ENCODE assay signal across 15 cellular contexts in the genomic region with DNA sequence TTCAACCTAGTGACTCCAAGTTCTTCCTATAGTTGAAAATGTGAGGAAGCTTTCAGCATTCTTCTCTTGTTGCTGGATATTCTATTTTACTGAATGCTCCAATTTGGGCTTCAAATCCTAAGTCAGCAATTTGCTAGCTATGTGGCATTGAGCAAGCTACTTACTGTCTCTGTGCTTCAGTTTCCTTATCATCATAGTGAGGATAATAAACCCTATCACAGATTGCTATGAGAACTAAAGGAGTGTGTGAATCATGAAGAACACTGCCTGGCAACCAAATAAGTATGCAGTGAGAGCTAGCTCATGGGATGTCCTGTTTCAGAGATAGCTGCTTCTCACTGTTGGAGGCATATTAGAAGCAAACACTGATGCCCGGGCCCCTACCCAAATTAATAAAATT.
A peak's percentile ranks its signal among the peaks of the same experiment; 100 is the strongest.
DNase-seq lines count a peak whose midpoint lies in the region; ATAC-seq and TF ChIP-seq lines count a peak whose summit lies in the region.
"Had no signal": no experiment of that assay in that cellular context is flagged by ENCODE, and none has a peak within 500 bp of the region (broad histone marks: within the 10 kb centered on the region; RNA-seq: fewer than 3 reads in every experiment).

No MANE protein-coding gene starts in this region.

- no peaks in the 10 kb centered on the region for H3K79me2 ChIP-seq in PC-3 (ENCODE audit: low read length)

- H3K9me3 Mint-ChIP-seq in stimulated activated naive CD8-positive, alpha-beta T cell treated with anti-CD3 and anti-CD28 coated beads, Interleukin-15, amount 100 ng/mL, for 72 hours: peaks cover 0 to 5% of the 10 kb centered on the region in 2 donors

- no peak overlapping the region for H3K27ac Mint-ChIP-seq in stimulated activated naive CD8-positive, alpha-beta T cell treated with anti-CD3 and anti-CD28 coated beads, Interleukin-15, amount 100 ng/mL, for 72 hours

- no peak overlapping the region for H3K27ac ChIP-seq in PC-3 (ENCODE audit: low read length)

- peak overlapping the region; percentile 16; the same call in 1 of the 2 replicates for H2AFZ ChIP-seq in PC-3 (ENCODE audit: low read length)

- no peaks in the 10 kb centered on the region for H3F3A ChIP-seq in PC-3 (ENCODE audit: low read length, unreplicated experiment)

- no peaks in the 10 kb centered on the region for H3K9me2 ChIP-seq in PC-3 (replicated peaks; ENCODE audit: low read length)

- peak; percentile 67 for DNase-seq in Daoy (ENCODE audit: low read depth)
- DNase-seq in PC-3: no peak
- peak; percentile 63 for DNase-seq in epithelial cell of esophagus (ENCODE audit: low read depth)
- peak; percentile 16 for DNase-seq in myocyte (ENCODE audit: low read depth)
- DNase-seq in stimulated activated CD4-positive, alpha-beta T cell treated with anti-CD3 and anti-CD28 coated beads, Interleukin-1b, Interleukin-23, amount 100 ng/mL, for 48 hours: no peak
- DNase-seq in GM20000 (ENCODE audit: low spot score): no peak
- DNase-seq in stimulated activated naive CD8-positive, alpha-beta T cell treated with anti-CD3 and anti-CD28 coated beads, Interleukin-15, amount 100 ng/mL, for 72 hours: no peak
- no peak for DNase-seq in activated CD4-positive, CD25-positive, alpha-beta regulatory T cell treated with anti-CD3 and anti-CD28 coated beads, Interleukin-2, amount 50 U/mL, for 72 hours
- DNase-seq: activated CD4-positive, alpha-beta T cell treated with anti-CD3 and anti-CD28 coated beads, Interleukin-2, amount 50 U/mL, for 48 hours; activated T-cell treated with anti-CD3 and anti-CD28 coated beads, Interleukin-2, amount 50 U/mL, for 48 hours; GF-D8; NCI-H2029 treated with DMSO at 0.1 percent for 48 hours; NCI-H524 treated with DMSO at 0.1 percent for 48 hours; stimulated activated CD4-positive, alpha-beta T cell treated with anti-CD3 and anti-CD28 coated beads, Interleukin-2, amount 100 ng/mL, for 48 hours had no signal

- H3K4me1 Mint-ChIP-seq in stimulated activated naive CD8-positive, alpha-beta T cell treated with anti-CD3 and anti-CD28 coated beads, Interleukin-15, amount 100 ng/mL, for 72 hours: no peaks in the 10 kb centered on the region

- no peaks in the 10 kb centered on the region for H4K20me1 ChIP-seq in PC-3 (ENCODE audit: low read length)

- no peaks in the 10 kb centered on the region for H3K36me3 ChIP-seq in PC-3 (ENCODE audit: low read depth, low read length)

- POLR2A ChIA-PET in PC-3 (lab: Charles Lee; ENCODE audit: unreplicated experiment): interaction anchor here (0.6 kb wide), 2 partner anchors 49 to 1066 kb away, joined by 3 to 5 read pairs; no protein-coding TSS in a partner anchor

- H3K27me3 Mint-ChIP-seq in stimulated activated naive CD8-positive, alpha-beta T cell treated with anti-CD3 and anti-CD28 coated beads, Interleukin-15, amount 100 ng/mL, for 72 hours: no peaks in the 10 kb centered on the region

- H3K9ac ChIP-seq in PC-3 (ENCODE audit: low read length): no peak overlapping the region

- no peak for ATAC-seq in PC-3
- ATAC-seq in stimulated activated naive CD8-positive, alpha-beta T cell treated with anti-CD3 and anti-CD28 coated beads, Interleukin-15, amount 100 ng/mL, for 72 hours: no peak
- ATAC-seq: sciatic nerve had no signal

- H3K27me3 ChIP-seq in PC-3 (ENCODE audit: low read length): no peaks in the 10 kb centered on the region

- CTCF ChIA-PET in PC-3 (lab: Charles Lee): no interaction called here

- H3K4me3 ChIP-seq in PC-3 (ENCODE audit: low read length) (no peak overlapping the region), epithelial cell of esophagus (ENCODE audit: low read length) (no peak overlapping the region)

- BruUV-seq in PC-3 (replicated peaks; lab: Mats Ljungman, UMichigan): no TSS peak

- intact Hi-C loops in PC-3 (cut with micrococcal nuclease): no loop called here

- no peaks in the 10 kb centered on the region for H3K9me3 ChIP-seq in PC-3 (ENCODE audit: low read length)

- H3K4me2 ChIP-seq in PC-3 (ENCODE audit: low read length): no peak overlapping the region

- H3K4me1 ChIP-seq in PC-3 (ENCODE audit: insufficient read depth, low read length): peaks cover 20% of the 10 kb centered on the region

- H3K4me3 Mint-ChIP-seq in stimulated activated naive CD8-positive, alpha-beta T cell treated with anti-CD3 and anti-CD28 coated beads, Interleukin-15, amount 100 ng/mL, for 72 hours: no peak overlapping the region

- TF ChIP-seq CTCF in PC-3 (conservative IDR thresholded peaks at IDR 0.05; ENCODE audit: low read depth, low read length) (no peak), epithelial cell of esophagus (IDR thresholded peaks at IDR 0.05; ENCODE audit: insufficient read depth, low read depth, low read length, missing control alignments) (no peak), GM20000 (IDR thresholded peaks at IDR 0.05; ENCODE audit: extremely low read depth, missing control alignments) (no peak)

Comparison
In these comparisons a context has a peak if more than half of its experiments do, and no peak if none do; other contexts are left out.
1. DNase-seq: peak in Daoy (single experiment), epithelial cell of esophagus (single experiment) and myocyte (single experiment); none in PC-3 (single experiment), stimulated activated CD4-positive, alpha-beta T cell treated with anti-CD3 and anti-CD28 coated beads, Interleukin-1b, Interleukin-23, amount 100 ng/mL, for 48 hours (single experiment), GM20000 (single experiment), stimulated activated naive CD8-positive, alpha-beta T cell treated with anti-CD3 and anti-CD28 coated beads, Interleukin-15, amount 100 ng/mL, for 72 hours (0 of 2) and activated CD4-positive, CD25-positive, alpha-beta regulatory T cell treated with anti-CD3 and anti-CD28 coated beads, Interleukin-2, amount 50 U/mL, for 72 hours (single experiment).